In the genomic region with DNA sequence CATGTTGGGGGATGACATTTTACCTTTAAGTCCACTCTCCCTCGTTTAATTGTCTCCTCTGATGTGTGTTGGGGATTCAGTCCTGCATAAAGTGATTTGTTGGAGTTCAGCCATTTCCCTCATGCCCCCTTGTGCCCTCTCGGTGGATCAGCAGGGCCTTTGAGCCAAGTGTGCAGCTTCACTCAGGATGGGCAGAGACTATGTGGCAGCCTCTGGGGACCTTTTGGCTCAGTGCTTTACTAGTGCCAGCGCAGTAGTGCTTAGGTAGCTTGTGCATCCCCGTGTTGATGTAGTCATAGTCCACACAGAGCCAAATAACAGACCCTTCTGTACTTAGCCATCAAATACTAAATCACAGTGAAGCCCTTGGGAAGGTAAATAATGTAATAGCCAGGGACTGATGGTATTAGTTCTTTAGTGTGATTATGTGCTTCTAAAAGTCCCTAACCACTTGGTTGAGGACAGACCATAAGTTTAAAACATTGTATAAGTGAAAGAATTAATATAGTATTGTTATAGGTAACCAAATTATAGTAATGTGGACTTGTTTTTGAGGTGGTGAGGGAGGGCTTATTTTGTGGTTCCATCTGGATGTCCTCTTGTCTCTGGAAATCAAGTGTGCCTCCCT, we compare ENCODE assay signal across 1 cellular context.
TF ChIP-seq lines count a peak whose summit lies in the region.

No MANE protein-coding gene starts in this region.

TF ChIP-seq in GM12878, 131 proteins besides CTCF, POLR2A, EP300 and RAD21:
- TF ChIP-seq IRF4 (IDR thresholded peaks at IDR 0.05; ENCODE audit: low read depth, low read length) (no peak), POLR2AphosphoS2 (IDR thresholded peaks at IDR 0.05; ENCODE audit: low read depth, low read length) (0 out of 2 replicates have a peak, but pooled peaks have one; percentile 21), MYC (IDR thresholded peaks at IDR 0.05; ENCODE audit: insufficient read depth, insufficient read length, insufficient replicate concordance, low read length, severe bottlenecking) (no peak), FOS (IDR thresholded peaks at IDR 0.05; ENCODE audit: borderline replicate concordance, extremely low read depth, insufficient read length) (no peak), SMAD5 (IDR thresholded peaks at IDR 0.05; ENCODE audit: low read depth) (peak; percentile 62; the same call in 1 of the 2 replicates)
- TF ChIP-seq, protein P1, sequence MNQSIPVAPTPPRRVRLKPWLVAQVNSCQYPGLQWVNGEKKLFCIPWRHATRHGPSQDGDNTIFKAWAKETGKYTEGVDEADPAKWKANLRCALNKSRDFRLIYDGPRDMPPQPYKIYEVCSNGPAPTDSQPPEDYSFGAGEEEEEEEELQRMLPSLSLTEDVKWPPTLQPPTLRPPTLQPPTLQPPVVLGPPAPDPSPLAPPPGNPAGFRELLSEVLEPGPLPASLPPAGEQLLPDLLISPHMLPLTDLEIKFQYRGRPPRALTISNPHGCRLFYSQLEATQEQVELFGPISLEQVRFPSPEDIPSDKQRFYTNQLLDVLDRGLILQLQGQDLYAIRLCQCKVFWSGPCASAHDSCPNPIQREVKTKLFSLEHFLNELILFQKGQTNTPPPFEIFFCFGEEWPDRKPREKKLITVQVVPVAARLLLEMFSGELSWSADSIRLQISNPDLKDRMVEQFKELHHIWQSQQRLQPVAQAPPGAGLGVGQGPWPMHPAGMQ (IDR thresholded peaks at IDR 0.05; ENCODE audit: borderline replicate concordance) = no peak
